In the genomic region with DNA sequence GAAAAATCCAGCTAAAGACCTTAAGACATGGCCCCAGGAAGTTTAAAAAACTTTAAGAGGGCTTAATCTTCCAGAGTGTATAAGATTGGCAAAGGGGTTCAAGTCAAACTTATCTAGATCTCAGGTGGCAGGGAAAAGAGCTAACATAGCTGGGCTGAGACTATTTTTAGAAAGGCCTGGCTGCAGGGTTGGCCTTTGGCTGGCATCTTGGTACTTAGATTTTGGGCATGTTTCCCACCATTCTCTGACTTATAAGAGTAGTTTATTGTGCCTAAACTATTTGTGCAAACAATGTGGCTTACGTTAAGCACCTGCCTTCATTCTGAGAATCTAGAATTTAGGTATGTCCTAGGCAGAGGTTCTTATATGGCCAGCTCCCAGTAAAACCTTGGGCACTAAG, we compare ENCODE assay signal across 19 cellular contexts.
DNase-seq lines count a peak whose midpoint lies in the region; ATAC-seq and TF ChIP-seq lines count a peak whose summit lies in the region.
"Had no signal": no experiment of that assay in that cellular context is flagged by ENCODE, and none has a peak within 500 bp of the region (broad histone marks: within the 10 kb centered on the region; RNA-seq: fewer than 3 reads in every experiment).

No MANE protein-coding gene starts in this region.

- H3K4me1 ChIP-seq in left ventricle myocardium inferior (peaks cover 5% of the 10 kb centered on the region), right atrium auricular region (no peaks in the 10 kb centered on the region), GM23338 (ENCODE audit: insufficient read depth) (peaks cover 6% of the 10 kb centered on the region; the same call in 1 of the 2 replicates), left lung (no peaks in the 10 kb centered on the region)
- H3K4me1 ChIP-seq: A549; BLaER1 treated with 17β-estradiol and CSF1 and Interleukin-3, amounts not matched to agents 10 nM and 100 nM; Caco-2 had no signal

- no peak overlapping the region for H3K4me2 ChIP-seq in GM23338
- H3K4me2 ChIP-seq: A549; BLaER1 treated with 17β-estradiol and CSF1 and Interleukin-3, amounts not matched to agents 10 nM and 100 nM had no signal

- TF ChIP-seq CTCF in left ventricle myocardium inferior (IDR thresholded peaks at IDR 0.05; ENCODE audit: borderline replicate concordance) (no peak), right atrium auricular region (IDR thresholded peaks at IDR 0.05) (no peak), GM23338 (conservative IDR thresholded peaks at IDR 0.05; ENCODE audit: low read depth in 2 of 2) (no peak), left lung (IDR thresholded peaks at IDR 0.05) (no peak), RWPE1 (conservative IDR thresholded peaks at IDR 0.05; ENCODE audit: low read depth) (no peak), natural killer cell (IDR thresholded peaks at IDR 0.05) (no peak)

- H3K27ac ChIP-seq in left ventricle myocardium inferior (replicated peaks) (no peak overlapping the region), right atrium auricular region (peak overlapping the region in 1 of 2 donors; percentile 22), GM23338 (ENCODE audit: low read depth) (no peak overlapping the region), left lung (no peak overlapping the region), RWPE1 (no peak overlapping the region)
- H3K27ac ChIP-seq: A549; BLaER1 treated with 17β-estradiol and CSF1 and Interleukin-3, amounts not matched to agents 10 nM and 100 nM; C4-2B had no signal

- ATAC-seq in Right ventricle myocardium superior (ENCODE audit: poor library complexity) (peak; percentile 88), left ventricle myocardium superior (peak; percentile 78), GM23338 (no peak), left lung (peak; percentile 22), natural killer cell (no peak)
- ATAC-seq: A549; CD8-positive, alpha-beta T cell had no signal

- H3K4me3 ChIP-seq in left ventricle myocardium inferior (no peak overlapping the region), right atrium auricular region (no peak overlapping the region), GM23338 (no peak overlapping the region), left lung (no peak overlapping the region)
- H3K4me3 ChIP-seq: A549; BLaER1 treated with 17β-estradiol and CSF1 and Interleukin-3, amounts not matched to agents 10 nM and 100 nM had no signal

- H2AFZ ChIP-seq in GM23338, result peak overlapping the region; percentile 50; the same call in 1 of the 2 replicates

- no peaks in the 10 kb centered on the region for H3K9me3 Mint-ChIP-seq in GM23338
- peaks cover 10 to 16% of the 10 kb centered on the region in 2 donors for H3K9me3 Mint-ChIP-seq in natural killer cell

- no peaks in the 10 kb centered on the region for H3F3A ChIP-seq in GM23338 (replicated peaks; ENCODE audit: low read depth)

- CTCF ChIA-PET in RWPE1 (lab: Yijun Ruan, JAX), result no interaction called here

- H3K27me3 ChIP-seq in left ventricle myocardium inferior (ENCODE audit: low read depth), result no peaks in the 10 kb centered on the region
- no peaks in the 10 kb centered on the region for H3K27me3 ChIP-seq in right atrium auricular region
- no peaks in the 10 kb centered on the region for H3K27me3 ChIP-seq in GM23338 (ENCODE audit: insufficient read depth)
- no peaks in the 10 kb centered on the region for H3K27me3 ChIP-seq in left lung
- H3K27me3 ChIP-seq: BLaER1 treated with 17β-estradiol and CSF1 and Interleukin-3, amounts not matched to agents 10 nM and 100 nM had no signal

- intact Hi-C loops in Right ventricle myocardium superior (cut with DNase I), result no loop called here
- intact Hi-C loops in left ventricle myocardium inferior (cut with micrococcal nuclease), result no loop called here
- intact Hi-C loops in left ventricle myocardium superior (cut with micrococcal nuclease), result no loop called here
- intact Hi-C loops in left lung (cut with DNase I), result no loop called here
- intact Hi-C loops in natural killer cell (cut with micrococcal nuclease), result no loop called here

- H4K20me1 ChIP-seq in GM23338 (replicated peaks; ENCODE audit: insufficient read depth), result no peaks in the 10 kb centered on the region
- H4K20me1 ChIP-seq: BLaER1 treated with 17β-estradiol and CSF1 and Interleukin-3, amounts not matched to agents 10 nM and 100 nM had no signal

- H3K4me1 Mint-ChIP-seq in GM23338, result peaks cover under 1% of the 10 kb centered on the region; the same call in 2 of the 3 replicates
- no peaks in the 10 kb centered on the region for H3K4me1 Mint-ChIP-seq in natural killer cell
- H3K4me1 Mint-ChIP-seq: B cell had no signal

- 0 out of 2 replicates have a peak, but pooled peaks cover 7% of the 10 kb centered on the region for H3K9me2 ChIP-seq in GM23338 (ENCODE audit: insufficient read depth)

- no peaks in the 10 kb centered on the region for H3K36me3 Mint-ChIP-seq in GM23338 (ENCODE audit: low read depth)
- H3K36me3 Mint-ChIP-seq in natural killer cell, result no peaks in the 10 kb centered on the region
- H3K36me3 Mint-ChIP-seq: CD8-positive, alpha-beta T cell had no signal

- H3K79me2 ChIP-seq in GM23338 (replicated peaks; ENCODE audit: insufficient read depth), result no peaks in the 10 kb centered on the region

- H3K27ac Mint-ChIP-seq in GM23338 (no peak overlapping the region), natural killer cell (no peak overlapping the region)
- H3K27ac Mint-ChIP-seq: B cell; CD4-positive, alpha-beta T cell; CD8-positive, alpha-beta T cell had no signal

- no peaks in the 10 kb centered on the region for H3K36me3 ChIP-seq in left ventricle myocardium inferior
- H3K36me3 ChIP-seq in right atrium auricular region, result no peaks in the 10 kb centered on the region
- no peaks in the 10 kb centered on the region for H3K36me3 ChIP-seq in GM23338 (ENCODE audit: insufficient read depth)
- no peaks in the 10 kb centered on the region for H3K36me3 ChIP-seq in left lung
- H3K36me3 ChIP-seq: BLaER1 treated with 17β-estradiol and CSF1 and Interleukin-3, amounts not matched to agents 10 nM and 100 nM had no signal

- H3K4me3 Mint-ChIP-seq in GM23338, result no peak overlapping the region
- H3K4me3 Mint-ChIP-seq in natural killer cell, result no peak overlapping the region
- H3K4me3 Mint-ChIP-seq: B cell; CD4-positive, alpha-beta T cell; CD8-positive, alpha-beta T cell had no signal

- POLR2A ChIA-PET in RWPE1 (lab: Yijun Ruan, JAX; ENCODE audit: low non-redundant PET), result no interaction called here

- H3K9me3 ChIP-seq in left ventricle myocardium inferior (replicated peaks) (no peaks in the 10 kb centered on the region), right atrium auricular region (no peaks in the 10 kb centered on the region), left lung (no peaks in the 10 kb centered on the region)
- H3K9me3 ChIP-seq: A549; BLaER1 treated with 17β-estradiol and CSF1 and Interleukin-3, amounts not matched to agents 10 nM and 100 nM; Caco-2 had no signal

- no peak for DNase-seq in Right ventricle myocardium superior
- no peak for DNase-seq in left ventricle myocardium inferior
- no peak for DNase-seq in left ventricle myocardium superior
- no peak for DNase-seq in right atrium auricular region (ENCODE audit: low spot score)
- no peak for DNase-seq in GM23338 (ENCODE audit: low spot score)
- no peak for DNase-seq in left lung
- no peak for DNase-seq in RWPE1 (ENCODE audit: low spot score)
- DNase-seq in natural killer cell, result no peak
- DNase-seq: AML-193; Caco-2; Calu3; CD4-positive, alpha-beta T cell; CD8-positive, alpha-beta T cell; DMS79 treated with DMSO at 0.1 percent for 48 hours; GF-D8 had no signal

- H3K27me3 Mint-ChIP-seq in GM23338 (ENCODE audit: insufficient read depth, low read depth, poor library complexity) (no peaks in the 10 kb centered on the region), natural killer cell (ENCODE audit: low read depth in 2 of 2) (no peaks in the 10 kb centered on the region)
- H3K27me3 Mint-ChIP-seq: B cell; CD4-positive, alpha-beta T cell had no signal

TF ChIP-seq in GM23338, 12 proteins besides CTCF, POLR2A, EP300 and RAD21 (continues in another document):
- TF ChIP-seq EZH2 (IDR thresholded peaks at IDR 0.05; ENCODE audit: low read depth, unreplicated experiment) (no peak), STAT1 (IDR thresholded peaks at IDR 0.05; ENCODE audit: unreplicated experiment) (no peak), NANOG (IDR thresholded peaks at IDR 0.05; ENCODE audit: borderline replicate concordance) (no peak), EZH2phosphoT487 (IDR thresholded peaks at IDR 0.05; ENCODE audit: unreplicated experiment) (no peak), ETS1 (IDR thresholded peaks at IDR 0.05) (no peak), REST (IDR thresholded peaks at IDR 0.05; ENCODE audit: unreplicated experiment) (no peak), CREB1 (CRISPR knock-in tag; IDR thresholded peaks at IDR 0.05; ENCODE audit: low read depth) (no peak)

Comparison
In these comparisons a context has a peak if more than half of its experiments do, and no peak if none do; other contexts are left out.
1. ATAC-seq: peak in Right ventricle myocardium superior (single experiment), left ventricle myocardium superior (single experiment) and left lung (single experiment); none in GM23338 (single experiment) and natural killer cell (0 of 3).